ENCODE assay signal across 10 cellular contexts in genomic region chr9:121748727-121749546, GRCh38.
DNase-seq lines count a peak whose midpoint lies in the region; ATAC-seq and TF ChIP-seq lines count a peak whose summit lies in the region.
"Had no signal": no experiment of that assay in that cellular context is flagged by ENCODE, and none has a peak within 500 bp of the region (broad histone marks: within the 10 kb centered on the region; RNA-seq: fewer than 3 reads in every experiment).

No MANE protein-coding gene starts in this region.

- no peaks in the 10 kb centered on the region for H3K9me3 Mint-ChIP-seq in Calu3 (ENCODE audit: low read depth, unreplicated experiment)
- H3K9me3 Mint-ChIP-seq: activated T-cell treated with anti-CD3 and anti-CD28 coated beads, Interleukin-2, amount 50 U/mL, for 72 hours had no signal

- H3K4me1 Mint-ChIP-seq in Calu3 (ENCODE audit: low read depth, unreplicated experiment) = peaks cover 45% of the 10 kb centered on the region

- ATAC-seq in thoracic aorta (ENCODE audit: insufficient number of reproducible peaks, low FRiP score, low read depth) = peak; percentile 23

- H3K9me3 ChIP-seq in muscle layer of colon (ENCODE audit: low read length) (no peaks in the 10 kb centered on the region), thoracic aorta (no peaks in the 10 kb centered on the region)

- H3K27me3 ChIP-seq in dorsolateral prefrontal cortex = no peaks in the 10 kb centered on the region
- H3K27me3 ChIP-seq in muscle layer of colon (ENCODE audit: control insufficient read depth in 1 of 2, insufficient read depth in 2 of 2, low read length in 2 of 2) = no peaks in the 10 kb centered on the region
- H3K27me3 ChIP-seq in thoracic aorta (replicated peaks; ENCODE audit: insufficient read depth) = no peaks in the 10 kb centered on the region

- CTCF ChIA-PET in Calu3 (lab: Charles Lee) = no interaction called here

- intact Hi-C loops in dorsolateral prefrontal cortex (cut with DNase I) (loop anchor here (10.0 kb wide), 2 partner anchors 246 to 346 kb away; partner anchors contain the start of gene TTLL11 (in 2 of the 2)), Calu3 (cut with micrococcal nuclease; ENCODE audit: unreplicated experiment) (no loop called here)

- no TSS peak for BruUV-seq in Calu3 (replicated peaks; lab: Mats Ljungman, UMichigan)

- no peaks in the 10 kb centered on the region for H3K27me3 Mint-ChIP-seq in Calu3 (ENCODE audit: unreplicated experiment)

- no peak overlapping the region for H3K27ac Mint-ChIP-seq in Calu3 (ENCODE audit: unreplicated experiment)

- H3K9ac ChIP-seq in muscle layer of colon (ENCODE audit: low read length) = no peak overlapping the region

- peaks cover 25% of the 10 kb centered on the region for H3K36me3 Mint-ChIP-seq in Calu3 (ENCODE audit: insufficient read depth, unreplicated experiment)

- no peak overlapping the region for H3K4me3 ChIP-seq in dorsolateral prefrontal cortex
- H3K4me3 ChIP-seq in muscle layer of colon (ENCODE audit: low read depth in 1 of 2, low read length in 2 of 2) = peak overlapping the region in 1 of 2 donors; percentile 1
- H3K4me3 ChIP-seq in thoracic aorta = no peak overlapping the region

- DNase-seq in HT1080 (ENCODE audit: low read depth) (peak; percentile 13), dorsolateral prefrontal cortex (no peak), thoracic aorta (ENCODE audit: low spot score) (peak; percentile 55), Calu3 (no peak), activated T-cell treated with anti-CD3 and anti-CD28 coated beads for 4 hours (no peak), middle frontal gyrus (ENCODE audit: extremely low spot score, low spot score) (no peak)
- no peak for DNase-seq in activated CD4-positive, alpha-beta T cell treated with anti-CD3 and anti-CD28 coated beads, Interleukin-2, amount 50 U/mL, for 48 hours
- DNase-seq: activated T-cell treated with anti-CD3 and anti-CD28 coated beads, Interleukin-2, amount 50 U/mL, for 72 hours; NCI-H1436 had no signal

- no peak overlapping the region for H3K4me3 Mint-ChIP-seq in Calu3 (ENCODE audit: low read depth, unreplicated experiment)
- H3K4me3 Mint-ChIP-seq: activated T-cell treated with anti-CD3 and anti-CD28 coated beads, Interleukin-2, amount 50 U/mL, for 72 hours had no signal

- H3K27ac ChIP-seq in dorsolateral prefrontal cortex (peak overlapping the region in 58 of 59 donors; percentile 16 to 97 (median 85)), muscle layer of colon (ENCODE audit: low read depth, low read length) (peak overlapping the region; percentile 84), thoracic aorta (peak overlapping the region; percentile 83 to 94)

- TF ChIP-seq CTCF in dorsolateral prefrontal cortex (IDR thresholded peaks at IDR 0.05 in 54 of 56, conservative IDR thresholded peaks at IDR 0.05 in 2 of 56; ENCODE audit: low read depth in 1 of 56, partially characterized antibody in 56 of 56) (peak in 2 of 56 donors; percentile 5 to 6), thoracic aorta (IDR thresholded peaks at IDR 0.05) (no peak), Calu3 (IDR thresholded peaks at IDR 0.05; ENCODE audit: unreplicated experiment) (no peak)

- H3K4me1 ChIP-seq in muscle layer of colon (ENCODE audit: insufficient read depth, low read length) = peaks cover 77% of the 10 kb centered on the region
- H3K4me1 ChIP-seq in thoracic aorta (ENCODE audit: control insufficient read depth in 1 of 2, low read depth in 2 of 2) = peaks cover 68 to 100% of the 10 kb centered on the region in 2 donors

- H3K36me3 ChIP-seq in muscle layer of colon (ENCODE audit: insufficient read depth, low read length) (no peaks in the 10 kb centered on the region), thoracic aorta (no peaks in the 10 kb centered on the region)

Comparison
In these comparisons a context has a peak if more than half of its experiments do, and no peak if none do; other contexts are left out.
1. DNase-seq: peak in HT1080 (single experiment) and thoracic aorta (single experiment); none in dorsolateral prefrontal cortex (0 of 10), Calu3 (single experiment), activated CD4-positive, alpha-beta T cell treated with anti-CD3 and anti-CD28 coated beads, Interleukin-2, amount 50 U/mL, for 48 hours (0 of 2), activated T-cell treated with anti-CD3 and anti-CD28 coated beads for 4 hours (single experiment) and middle frontal gyrus (single experiment).
2. Peak in every context shown above with its lines, with median percentiles within 50 percentile points of each other: H3K27ac ChIP-seq.